ENCODE assay signal across 19 cellular contexts in genomic region chr12:12823308-12823707, GRCh38. TPM values are rescaled to one million over a fixed set of nuclear protein-coding genes. Genes with fewer than 3 reads are reported as not detected.
DNase-seq lines count a peak whose midpoint lies in the region; ATAC-seq, FAIRE-seq and TF ChIP-seq lines count a peak whose summit lies in the region.
"Had no signal": no experiment of that assay in that cellular context is flagged by ENCODE, and none has a peak within 500 bp of the region (broad histone marks: within the 10 kb centered on the region; RNA-seq: fewer than 3 reads in every experiment).

No MANE protein-coding gene starts in this region.

- peaks cover 12 to 16% of the 10 kb centered on the region in 2 experiments for H3K4me1 ChIP-seq in trophoblast cell (ENCODE audit: control insufficient read depth in 1 of 2, insufficient read depth in 2 of 2, low read length in 2 of 2)
- H3K4me1 ChIP-seq: right lobe of liver had no signal

- no peaks in the 10 kb centered on the region for H3K9me3 ChIP-seq in trophoblast cell (ENCODE audit: insufficient read depth, low read depth, low read length)
- H3K9me3 ChIP-seq in CD4-positive, alpha-beta T cell (ENCODE audit: control insufficient read depth, low read length): no peaks in the 10 kb centered on the region
- H3K9me3 ChIP-seq: breast epithelium, left lung, right lobe of liver had no signal

- DNase-seq in EL (peak; percentile 92), RPMI7951 (ENCODE audit: low read depth) (peak; percentile 14), dermis blood vessel endothelial cell (peak; percentile 68), trophoblast cell (peak; percentile 74 to 94), GM12891 (ENCODE audit: insufficient read length, low spot score) (no peak)
- DNase-seq in CD4-positive, alpha-beta T cell: no peak
- DNase-seq: activated CD4-positive, alpha-beta T cell treated with anti-CD3 and anti-CD28 coated beads for 48 hours; CD4-positive, CD25-positive, alpha-beta regulatory T cell; GF-D8; head of caudate nucleus; left lung; right lobe of liver; T-helper 2 cell had no signal

- no peak overlapping the region for H2BK120ac ChIP-seq in trophoblast cell (ENCODE audit: insufficient read depth, low read length, poor library complexity)

- peaks cover 18 to 39% of the 10 kb centered on the region in 2 experiments for H3K36me3 ChIP-seq in trophoblast cell (ENCODE audit: control insufficient read depth in 1 of 2, insufficient read depth in 2 of 2, low read length in 2 of 2)

- no peak overlapping the region for H2BK12ac ChIP-seq in trophoblast cell (ENCODE audit: low read length)

- peaks cover 100% of the 10 kb centered on the region for H3K36me3 Mint-ChIP-seq in CD4-positive, alpha-beta T cell (ENCODE audit: low read depth)
- H3K36me3 Mint-ChIP-seq in activated T-helper 17 cell treated with anti-CD3 and anti-CD28 coated beads, Interleukin-2, amount 50 U/mL, for 72 hours (ENCODE audit: low read depth): peaks cover 100% of the 10 kb centered on the region

- no peak overlapping the region for H3K14ac ChIP-seq in trophoblast cell (ENCODE audit: low read length)

- H3K79me1 ChIP-seq in trophoblast cell (ENCODE audit: low read length): peaks cover 12% of the 10 kb centered on the region

- H4K12ac ChIP-seq in trophoblast cell (ENCODE audit: low read depth, low read length): no peak overlapping the region

- H3K4me3 ChIP-seq in trophoblast cell (ENCODE audit: low read depth, low read length): no peak overlapping the region
- H3K4me3 ChIP-seq: breast epithelium, left lung, right lobe of liver had no signal

- TF ChIP-seq CTCF in CD4-positive, alpha-beta T cell (IDR thresholded peaks at IDR 0.05): no peak

- H2BK5ac ChIP-seq in trophoblast cell (ENCODE audit: low read depth, low read length, poor library complexity): no peak overlapping the region

- H3K9me3 Mint-ChIP-seq in CD4-positive, alpha-beta T cell: no peaks in the 10 kb centered on the region
- no peaks in the 10 kb centered on the region for H3K9me3 Mint-ChIP-seq in activated T-helper 17 cell treated with anti-CD3 and anti-CD28 coated beads, Interleukin-2, amount 50 U/mL, for 72 hours
- H3K9me3 Mint-ChIP-seq: activated T-helper 2 cell treated with anti-CD3 and anti-CD28 coated beads, Interferon-gamma antibody, Interleukin-2, Interleukin-4, amounts not matched to agents 10 μg/mL and 5 μg/mL and 100 μg/mL, durations not matched to agents 14 hours and 24 hours and 36 hours; CD4-positive, CD25-positive, alpha-beta regulatory T cell; nephron had no signal

- no peak overlapping the region for H3K4me2 ChIP-seq in trophoblast cell (ENCODE audit: low read length)

- TF ChIP-seq POLR2A in GM12891 (IDR thresholded peaks at IDR 0.05; ENCODE audit: low read depth, low read length): no peak

- H3K27me3 ChIP-seq in trophoblast cell (ENCODE audit: insufficient read depth, low read length): no peaks in the 10 kb centered on the region
- H3K27me3 ChIP-seq in CD4-positive, alpha-beta T cell (ENCODE audit: control insufficient read depth, insufficient read depth, low read length): no peaks in the 10 kb centered on the region
- H3K27me3 ChIP-seq: breast epithelium, left lung, right lobe of liver had no signal

- no peak overlapping the region for H3K4ac ChIP-seq in trophoblast cell (ENCODE audit: low read depth, low read length)

- H3K79me2 ChIP-seq in trophoblast cell (ENCODE audit: control insufficient read depth, insufficient read depth, low read length, poor library complexity): no peaks in the 10 kb centered on the region

- H3K18ac ChIP-seq in trophoblast cell (ENCODE audit: low read length): no peak overlapping the region

- H3K4me1 Mint-ChIP-seq in CD4-positive, alpha-beta T cell (ENCODE audit: low read depth): peaks cover 24% of the 10 kb centered on the region
- H3K4me1 Mint-ChIP-seq in activated T-helper 17 cell treated with anti-CD3 and anti-CD28 coated beads, Interleukin-2, amount 50 U/mL, for 72 hours: peaks cover 16% of the 10 kb centered on the region
- H3K4me1 Mint-ChIP-seq: nephron had no signal

- no peak overlapping the region for H2AFZ ChIP-seq in trophoblast cell (ENCODE audit: insufficient read depth, low read length, poor library complexity)

- ATAC-seq in CD4-positive, alpha-beta T cell (ENCODE audit: poor library complexity): no peak
- no peak for ATAC-seq in HG02623 (IDR thresholded peaks at IDR 0.05; ENCODE audit: unreplicated experiment)
- no peak for ATAC-seq in activated T-helper 17 cell treated with anti-CD3 and anti-CD28 coated beads, Interleukin-2, amount 50 U/mL, for 72 hours (replicated peaks)
- ATAC-seq: HCT116, left lung, right lobe of liver had no signal

- no peak overlapping the region for H3K27ac Mint-ChIP-seq in CD4-positive, alpha-beta T cell
- no peak overlapping the region for H3K27ac Mint-ChIP-seq in activated T-helper 17 cell treated with anti-CD3 and anti-CD28 coated beads, Interleukin-2, amount 50 U/mL, for 72 hours
- H3K27ac Mint-ChIP-seq: activated T-helper 2 cell treated with anti-CD3 and anti-CD28 coated beads, Interferon-gamma antibody, Interleukin-2, Interleukin-4, amounts not matched to agents 10 μg/mL and 5 μg/mL and 100 μg/mL, durations not matched to agents 14 hours and 24 hours and 36 hours; nephron had no signal

- H3K27me3 Mint-ChIP-seq in CD4-positive, alpha-beta T cell: no peaks in the 10 kb centered on the region
- H3K27me3 Mint-ChIP-seq in activated T-helper 17 cell treated with anti-CD3 and anti-CD28 coated beads, Interleukin-2, amount 50 U/mL, for 72 hours: no peaks in the 10 kb centered on the region
- H3K27me3 Mint-ChIP-seq: CD4-positive, CD25-positive, alpha-beta regulatory T cell had no signal

- FAIRE-seq in GM12891 (lab: Jason Lieb, UNC): no peak

- no peak overlapping the region for H3K4me3 Mint-ChIP-seq in CD4-positive, alpha-beta T cell
- H3K4me3 Mint-ChIP-seq in activated T-helper 17 cell treated with anti-CD3 and anti-CD28 coated beads, Interleukin-2, amount 50 U/mL, for 72 hours: no peak overlapping the region
- H3K4me3 Mint-ChIP-seq: CD4-positive, CD25-positive, alpha-beta regulatory T cell; nephron had no signal

- no peak overlapping the region for H2AK5ac ChIP-seq in trophoblast cell (ENCODE audit: low read length)

- intact Hi-C loops in CD4-positive, alpha-beta T cell (cut with DNase I, micrococcal nuclease): no loop called here

- no peak overlapping the region for H4K91ac ChIP-seq in trophoblast cell (ENCODE audit: low read depth, low read length)

- H3K9ac ChIP-seq in trophoblast cell (ENCODE audit: low read length): no peak overlapping the region

- H3K27ac ChIP-seq in trophoblast cell (ENCODE audit: low read depth, low read length): peak overlapping the region; percentile 50
- no peak overlapping the region for H3K27ac ChIP-seq in CD4-positive, alpha-beta T cell (ENCODE audit: low read depth, low read length)
- H3K27ac ChIP-seq: breast epithelium, left lung, right lobe of liver had no signal

- POLR2A ChIA-PET in CD4-positive, alpha-beta T cell (lab: Charles Lee): no interaction called here

- no peak overlapping the region for H4K8ac ChIP-seq in trophoblast cell (ENCODE audit: low read depth, low read length)

- CTCF ChIA-PET in CD4-positive, alpha-beta T cell (lab: Charles Lee): no interaction called here

- no CpG with 5 or more reads among the region's 2 CpGs for WGBS in trophoblast cell (ENCODE audit: extremely low coverage, insufficient coverage, insufficient read length)

- H3K23ac ChIP-seq in trophoblast cell (ENCODE audit: low read length): no peak overlapping the region

TF ChIP-seq in GM12891, 5 proteins besides CTCF, POLR2A, EP300 and RAD21:
- TF ChIP-seq TAF1 (IDR thresholded peaks at IDR 0.05; ENCODE audit: low read depth, low read length) (no peak), POLR2AphosphoS5 (IDR thresholded peaks at IDR 0.05; ENCODE audit: low read depth, low read length) (no peak), POU2F2 (IDR thresholded peaks at IDR 0.05; ENCODE audit: low read depth, low read length) (no peak), SPI1 (IDR thresholded peaks at IDR 0.05; ENCODE audit: low read depth, low read length) (no peak), PAX5 (IDR thresholded peaks at IDR 0.05; ENCODE audit: insufficient read depth, low read length, severe bottlenecking) (no peak)

RNA-seq across cellular contexts. Expression of gene DDX47, which starts 10.2 kb away (rescaled TPM):
- total RNA-seq in RPMI7951 (2014; rRNA removed; shearing (Covaris generic)): 75.4 and 86.6 TPM in 2 replicates
- 83.0 and 87.7 TPM in 2 replicates for total RNA-seq in dermis blood vessel endothelial cell
- polyA plus RNA-seq in trophoblast cell (2013): 40.9 and 41.6 TPM in 2 replicates
- 100 to 1,000 TPM; 153 TPM for total RNA-seq in CD4-positive, alpha-beta T cell
- total RNA-seq in activated T-helper 17 cell treated with anti-CD3 and anti-CD28 coated beads, Interleukin-2, amount 50 U/mL, for 72 hours: 10 to 100 TPM; 90.0 to 90.4 TPM
- polyA plus RNA-seq in GM12891 (2012; ENCODE audit: low read depth, missing spikeins): 50.6 TPM

RNA-seq across cellular contexts. Expression of gene APOLD1, which starts 37.8 kb away (rescaled TPM):
- total RNA-seq in RPMI7951 (2014; rRNA removed; shearing (Covaris generic)): 12.6 and 12.7 TPM in 2 replicates
- total RNA-seq in dermis blood vessel endothelial cell: 35.6 and 63.8 TPM in 2 replicates
- 0.39 and 0.44 TPM in 2 replicates for polyA plus RNA-seq in trophoblast cell (2013)
- 1 to 10 TPM; 1.8 to 3.4 TPM for total RNA-seq in CD4-positive, alpha-beta T cell
- 10 to 100 TPM in 1 of 2 donors, 1 to 10 TPM in 1; 8.7 to 42.2 TPM for total RNA-seq in activated T-helper 17 cell treated with anti-CD3 and anti-CD28 coated beads, Interleukin-2, amount 50 U/mL, for 72 hours
- polyA plus RNA-seq in GM12891 (2012; ENCODE audit: low read depth, missing spikeins): 2.5 TPM

Comparison
In these comparisons a context has a peak if more than half of its experiments do, and no peak if none do; other contexts are left out.
1. DNase-seq: peak in EL (single experiment), RPMI7951 (single experiment), dermis blood vessel endothelial cell (single experiment) and trophoblast cell (2 of 2); none in CD4-positive, alpha-beta T cell (0 of 10) and GM12891 (single experiment).